Comparison of ENCODE assay signal across 8 cellular contexts in the genomic region with DNA sequence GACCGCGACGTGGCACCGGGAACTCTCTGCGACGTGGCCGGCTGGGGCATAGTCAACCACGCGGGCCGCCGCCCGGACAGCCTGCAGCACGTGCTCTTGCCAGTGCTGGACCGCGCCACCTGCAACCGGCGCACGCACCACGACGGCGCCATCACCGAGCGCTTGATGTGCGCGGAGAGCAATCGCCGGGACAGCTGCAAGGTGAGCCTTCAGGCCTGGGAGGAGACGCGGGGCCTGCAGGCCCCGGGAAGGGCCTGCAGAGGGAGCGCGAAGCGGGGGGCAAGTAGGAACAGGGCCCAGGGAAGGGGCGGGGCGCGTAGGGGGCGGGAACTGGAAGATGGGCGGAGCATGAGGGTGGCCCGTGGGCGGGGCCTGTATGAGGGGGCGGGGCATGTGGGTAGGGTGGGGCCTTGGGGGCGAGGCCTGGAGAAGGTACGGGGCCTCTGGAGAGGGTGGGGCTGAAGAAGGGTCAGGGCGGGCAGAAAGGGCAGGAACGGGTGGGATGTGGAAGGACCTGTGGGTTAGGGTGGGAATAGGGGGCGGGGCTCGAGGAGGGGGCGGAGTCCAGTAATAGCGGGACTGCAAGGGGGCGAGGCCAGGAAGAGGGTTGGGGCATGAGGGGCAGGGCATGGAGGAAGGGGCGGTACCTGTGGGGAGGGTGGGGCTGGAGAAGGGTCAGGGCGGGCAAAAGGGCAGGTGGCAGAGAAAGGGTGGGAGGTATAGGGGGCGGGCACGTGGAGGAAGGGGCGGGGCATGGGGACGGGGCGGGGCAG. TPM values are rescaled to one million over a fixed set of nuclear protein-coding genes. Genes with fewer than 3 reads are reported as not detected.
A peak's percentile ranks its signal among the peaks of the same experiment; 100 is the strongest.
DNase-seq lines count a peak whose midpoint lies in the region; ATAC-seq, FAIRE-seq and TF ChIP-seq lines count a peak whose summit lies in the region.

No MANE protein-coding gene starts in this region.

- DNase-seq in AG08395 (ENCODE audit: low spot score) = peak; percentile 42
- DNase-seq in HEK293T (ENCODE audit: extremely low spot score) = peak; percentile 87
- peak; percentile 54 for DNase-seq in SKM-1 (lab: John Stamatoyannopoulos, UW; ENCODE audit: unreplicated experiment)
- peak; percentile 66 for DNase-seq in activated gamma-delta T cell treated with Interleukin-2 at 50 U/mL for 16 hours
- DNase-seq in HepG2 (ENCODE audit: low spot score) = peak; percentile 41
- peak; percentile 13 to 70 (median 69) for DNase-seq in stimulated activated naive CD4-positive, alpha-beta T cell (lab: John Stamatoyannopoulos, UW)

- no peaks in the 10 kb centered on the region for H3K36me3 ChIP-seq in HepG2 (replicated peaks in 1 of 2; ENCODE audit: control insufficient read depth in 1 of 2, insufficient read depth in 2 of 2, low read length in 2 of 2)

- H3K79me2 ChIP-seq in HepG2 (ENCODE audit: insufficient read depth, low read length) = no peaks in the 10 kb centered on the region

- TF ChIP-seq EP300 in HepG2 (IDR thresholded peaks at IDR 0.05; ENCODE audit: low read depth in 2 of 2, low read length in 2 of 2) (no peak), HepG2 (CRISPR knock-in tag; IDR thresholded peaks at IDR 0.05; ENCODE audit: borderline replicate concordance) (no peak)

- H3K27me3 ChIP-seq in HepG2 (ENCODE audit: control insufficient read depth in 1 of 2, insufficient read depth in 2 of 2, low read length in 2 of 2) = no peaks in the 10 kb centered on the region

- POLR2A ChIA-PET in HEK293T (lab: Yijun Ruan, JAX) = no interaction called here
- POLR2A ChIA-PET in HepG2 (lab: Yijun Ruan, JAX) = interaction anchor here (0.6 to 1.0 kb wide), 2 partner anchors 14 to 376 kb away, joined by 3 to 4 read pairs; no protein-coding TSS in a partner anchor

- CTCF ChIA-PET in HEK293T (lab: Yijun Ruan, JAX) (no interaction called here), HepG2 (lab: Yijun Ruan, JAX; ENCODE audit: low intra/inter-chr PET ratio, low total read pairs) (no interaction called here)

- BruUV-seq in HepG2 (replicated peaks; lab: Mats Ljungman, UMichigan) = no TSS peak

- WGBS in HepG2 (ENCODE audit: low lambda C conversion rate) = 50% methylated on average over 36 of the region's 57 CpGs

- TF ChIP-seq CTCF in HepG2 (CRISPR knock-in tag; IDR thresholded peaks at IDR 0.05) = peak; percentile 16; the same call in 1 of the 2 replicates

- H3K4me1 ChIP-seq in HepG2 (ENCODE audit: insufficient read depth, low read length) = peaks cover 19% of the 10 kb centered on the region

- H2AFZ ChIP-seq in HepG2 (ENCODE audit: low read length) = no peak overlapping the region

- ATAC-seq in HepG2 (peak; percentile 36), HG02763 (IDR thresholded peaks at IDR 0.05; ENCODE audit: unreplicated experiment) (no peak), GM21723 (IDR thresholded peaks at IDR 0.05; ENCODE audit: unreplicated experiment) (no peak)

- no peak overlapping the region for H3K4me3 ChIP-seq in HepG2 (replicated peaks in 1 of 3; ENCODE audit: insufficient read depth in 1 of 3, low read depth in 2 of 3, low read length in 3 of 3)

- no peaks in the 10 kb centered on the region for H3K9me3 ChIP-seq in HepG2 (ENCODE audit: low read length)

- H3K4me2 ChIP-seq in HepG2 (ENCODE audit: low read depth, low read length) = no peak overlapping the region

- no peaks in the 10 kb centered on the region for H4K20me1 ChIP-seq in HepG2 (ENCODE audit: insufficient read depth, low read length)

- no peak for TF ChIP-seq POLR2A in HepG2 (IDR thresholded peaks at IDR 0.05; ENCODE audit: insufficient read depth in 1 of 2, low read depth in 2 of 2, low read length in 2 of 2)

- TF ChIP-seq RAD21 in HepG2 (CRISPR knock-in tag; IDR thresholded peaks at IDR 0.05) = no peak

- intact Hi-C loops in HepG2 (cut with micrococcal nuclease; ENCODE audit: unreplicated experiment) = loop anchor here (2.0 kb wide), 1 partner anchor 55 kb away; the partner anchor contains the start of gene KISS1R

- H3K27ac ChIP-seq in HepG2 (ENCODE audit: extremely low read length, insufficient read depth, low read length) = no peak overlapping the region

- in situ Hi-C loops in HepG2 (cut with HindIII; ENCODE audit: extremely low pct_ligation_motif_present, low pct_unique_long_range_greater_than_20kb) = loop anchor here (5.0 to 10.0 kb wide), 2 partner anchors 55 to 123 kb away; partner anchors contain the start of genes KISS1R and WDR18

- FAIRE-seq in HepG2 (lab: Jason Lieb, UNC) = no peak

- H3K9ac ChIP-seq in HepG2 (ENCODE audit: insufficient read depth, low read depth, low read length) = no peak overlapping the region

RNA-seq across cellular contexts. Expression of gene CFD, which starts 2.5 kb away (rescaled TPM):
- total RNA-seq in HepG2 (2016; rRNA removed; fragmentation: Illumina TruSeq; extraction: Trizol) = 3.6 and 4.6 TPM in 2 replicates
- total RNA-seq in HepG2 (2016; cell fraction: cytosol; rRNA removed; fragmentation: Illumina TruSeq; extraction: Trizol; ENCODE audit: low read depth) = 1.4 and 2.7 TPM in 2 replicates
- total RNA-seq in HepG2 (2016; cell fraction: insoluble cytoplasmic fraction; rRNA removed; fragmentation: Illumina TruSeq; extraction: Trizol) = 3.4 and 3.9 TPM in 2 replicates
- total RNA-seq in HepG2 (2016; cell fraction: membrane; rRNA removed; fragmentation: Illumina TruSeq; extraction: Trizol) = 1.8 and 2.7 TPM in 2 replicates
- total RNA-seq in HepG2 (2016; cell fraction: nucleus; rRNA removed; fragmentation: Illumina TruSeq; extraction: Trizol) = 1.0 and 1.7 TPM in 2 replicates
- 2.3 and 3.9 TPM in 2 replicates for polyA plus RNA-seq in HepG2 (2011; rRNA removed)
- polyA plus RNA-seq in HepG2 (2011; cell fraction: cytosol; rRNA removed) = 3.0 and 8.4 TPM in 2 replicates
- 5.1 and 6.2 TPM in 2 replicates for polyA plus RNA-seq in HepG2 (2011; cell fraction: nucleus; rRNA removed)
- polyA plus RNA-seq in HepG2 (2012) = 3.4 and 4.4 TPM in 2 replicates
- 1.7 TPM in 2 replicates for polyA plus RNA-seq in HepG2 (2016; cell fraction: cytosol; fragmentation: Illumina TruSeq; extraction: Trizol; ENCODE audit: low read depth)
- polyA plus RNA-seq in HepG2 (2016; cell fraction: insoluble cytoplasmic fraction; fragmentation: Illumina TruSeq; extraction: Trizol; ENCODE audit: low read depth) = 2.4 and 5.1 TPM in 2 replicates
- polyA plus RNA-seq in HepG2 (2016; cell fraction: membrane; fragmentation: Illumina TruSeq; extraction: Trizol; ENCODE audit: low read depth) = 1.2 and 1.9 TPM in 2 replicates
- 2.7 and 3.3 TPM in 2 replicates for polyA plus RNA-seq in HepG2 (2016; cell fraction: nucleus; fragmentation: Illumina TruSeq; extraction: Trizol; ENCODE audit: insufficient read depth, low read depth)
- 4.8 TPM in 2 replicates for polyA minus RNA-seq in HepG2 (2011; rRNA and poly(A)+ RNA removed; ENCODE audit: low replicate concordance)
- 1.9 and 2.3 TPM in 2 replicates for polyA minus RNA-seq in HepG2 (2011; cell fraction: cytosol; rRNA and poly(A)+ RNA removed)
- 0.75 and 1.9 TPM in 2 replicates for polyA minus RNA-seq in HepG2 (2011; cell fraction: nucleus; rRNA and poly(A)+ RNA removed)

RNA-seq across cellular contexts. Expression of gene ELANE, which starts 9.8 kb away (rescaled TPM):
- not detected in 2 replicates for total RNA-seq in HepG2 (2016; rRNA removed; fragmentation: Illumina TruSeq; extraction: Trizol)
- not detected in 2 replicates for total RNA-seq in HepG2 (2016; cell fraction: cytosol; rRNA removed; fragmentation: Illumina TruSeq; extraction: Trizol; ENCODE audit: low read depth)
- not detected in 2 replicates for total RNA-seq in HepG2 (2016; cell fraction: insoluble cytoplasmic fraction; rRNA removed; fragmentation: Illumina TruSeq; extraction: Trizol)
- not detected in 2 replicates for total RNA-seq in HepG2 (2016; cell fraction: membrane; rRNA removed; fragmentation: Illumina TruSeq; extraction: Trizol)
- not detected in 2 replicates for total RNA-seq in HepG2 (2016; cell fraction: nucleus; rRNA removed; fragmentation: Illumina TruSeq; extraction: Trizol)
- not detected in 2 replicates for polyA plus RNA-seq in HepG2 (2011; rRNA removed)
- not detected in 2 replicates for polyA plus RNA-seq in HepG2 (2011; cell fraction: cytosol; rRNA removed)
- not detected in 2 replicates for polyA plus RNA-seq in HepG2 (2011; cell fraction: nucleus; rRNA removed)
- polyA plus RNA-seq in HepG2 (2012) = not detected in 2 replicates
- not detected in 2 replicates for polyA plus RNA-seq in HepG2 (2016; cell fraction: cytosol; fragmentation: Illumina TruSeq; extraction: Trizol; ENCODE audit: low read depth)
- polyA plus RNA-seq in HepG2 (2016; cell fraction: insoluble cytoplasmic fraction; fragmentation: Illumina TruSeq; extraction: Trizol; ENCODE audit: low read depth) = not detected in 2 replicates
- polyA plus RNA-seq in HepG2 (2016; cell fraction: membrane; fragmentation: Illumina TruSeq; extraction: Trizol; ENCODE audit: low read depth) = not detected in 2 replicates
- polyA plus RNA-seq in HepG2 (2016; cell fraction: nucleus; fragmentation: Illumina TruSeq; extraction: Trizol; ENCODE audit: insufficient read depth, low read depth) = not detected in 2 replicates
- not detected in 2 replicates for polyA minus RNA-seq in HepG2 (2011; rRNA and poly(A)+ RNA removed; ENCODE audit: low replicate concordance)
- polyA minus RNA-seq in HepG2 (2011; cell fraction: cytosol; rRNA and poly(A)+ RNA removed) = not detected in 2 replicates
- polyA minus RNA-seq in HepG2 (2011; cell fraction: nucleus; rRNA and poly(A)+ RNA removed) = not detected in 2 replicates

RNA-seq across cellular contexts. Expression of gene PRTN3, which starts 21.1 kb away (rescaled TPM):
- not detected in 2 replicates for total RNA-seq in HepG2 (2016; rRNA removed; fragmentation: Illumina TruSeq; extraction: Trizol)
- total RNA-seq in HepG2 (2016; cell fraction: cytosol; rRNA removed; fragmentation: Illumina TruSeq; extraction: Trizol; ENCODE audit: low read depth) = not detected in 2 replicates
- total RNA-seq in HepG2 (2016; cell fraction: insoluble cytoplasmic fraction; rRNA removed; fragmentation: Illumina TruSeq; extraction: Trizol) = not detected in 2 replicates
- not detected in 2 replicates for total RNA-seq in HepG2 (2016; cell fraction: membrane; rRNA removed; fragmentation: Illumina TruSeq; extraction: Trizol)
- not detected in 2 replicates for total RNA-seq in HepG2 (2016; cell fraction: nucleus; rRNA removed; fragmentation: Illumina TruSeq; extraction: Trizol)
- polyA plus RNA-seq in HepG2 (2011; rRNA removed) = 0.10 TPM in 1 of 2 replicates, not detected in the other
- 0.17 TPM in 1 of 2 replicates, not detected in the other for polyA plus RNA-seq in HepG2 (2011; cell fraction: cytosol; rRNA removed)
- 0.14 and 0.16 TPM in 2 replicates for polyA plus RNA-seq in HepG2 (2011; cell fraction: nucleus; rRNA removed)
- not detected in 2 replicates for polyA plus RNA-seq in HepG2 (2012)
- not detected in 2 replicates for polyA plus RNA-seq in HepG2 (2016; cell fraction: cytosol; fragmentation: Illumina TruSeq; extraction: Trizol; ENCODE audit: low read depth)
- polyA plus RNA-seq in HepG2 (2016; cell fraction: insoluble cytoplasmic fraction; fragmentation: Illumina TruSeq; extraction: Trizol; ENCODE audit: low read depth) = not detected in 2 replicates
- not detected in 2 replicates for polyA plus RNA-seq in HepG2 (2016; cell fraction: membrane; fragmentation: Illumina TruSeq; extraction: Trizol; ENCODE audit: low read depth)
- polyA plus RNA-seq in HepG2 (2016; cell fraction: nucleus; fragmentation: Illumina TruSeq; extraction: Trizol; ENCODE audit: insufficient read depth, low read depth) = not detected in 2 replicates
- polyA minus RNA-seq in HepG2 (2011; rRNA and poly(A)+ RNA removed; ENCODE audit: low replicate concordance) = 0.14 TPM in 1 of 2 replicates, not detected in the other
- not detected in 2 replicates for polyA minus RNA-seq in HepG2 (2011; cell fraction: cytosol; rRNA and poly(A)+ RNA removed)
- polyA minus RNA-seq in HepG2 (2011; cell fraction: nucleus; rRNA and poly(A)+ RNA removed) = not detected in 2 replicates

RNA-seq across cellular contexts. Expression of gene MED16, which starts 31.0 kb away (rescaled TPM):
- 14.8 and 18.4 TPM in 2 replicates for total RNA-seq in HepG2 (2016; rRNA removed; fragmentation: Illumina TruSeq; extraction: Trizol)
- 6.4 and 6.7 TPM in 2 replicates for total RNA-seq in HepG2 (2016; cell fraction: cytosol; rRNA removed; fragmentation: Illumina TruSeq; extraction: Trizol; ENCODE audit: low read depth)
- 14.0 and 16.4 TPM in 2 replicates for total RNA-seq in HepG2 (2016; cell fraction: insoluble cytoplasmic fraction; rRNA removed; fragmentation: Illumina TruSeq; extraction: Trizol)
- total RNA-seq in HepG2 (2016; cell fraction: membrane; rRNA removed; fragmentation: Illumina TruSeq; extraction: Trizol) = 12.3 and 14.3 TPM in 2 replicates
- 11.3 and 13.2 TPM in 2 replicates for total RNA-seq in HepG2 (2016; cell fraction: nucleus; rRNA removed; fragmentation: Illumina TruSeq; extraction: Trizol)
- polyA plus RNA-seq in HepG2 (2011; rRNA removed) = 13.3 and 16.9 TPM in 2 replicates
- 17.9 and 30.0 TPM in 2 replicates for polyA plus RNA-seq in HepG2 (2011; cell fraction: cytosol; rRNA removed)
- 45.6 and 56.5 TPM in 2 replicates for polyA plus RNA-seq in HepG2 (2011; cell fraction: nucleus; rRNA removed)
- 19.2 and 24.7 TPM in 2 replicates for polyA plus RNA-seq in HepG2 (2012)
- polyA plus RNA-seq in HepG2 (2016; cell fraction: cytosol; fragmentation: Illumina TruSeq; extraction: Trizol; ENCODE audit: low read depth) = 7.2 and 8.1 TPM in 2 replicates
- 21.8 and 29.1 TPM in 2 replicates for polyA plus RNA-seq in HepG2 (2016; cell fraction: insoluble cytoplasmic fraction; fragmentation: Illumina TruSeq; extraction: Trizol; ENCODE audit: low read depth)
- 15.5 and 16.0 TPM in 2 replicates for polyA plus RNA-seq in HepG2 (2016; cell fraction: membrane; fragmentation: Illumina TruSeq; extraction: Trizol; ENCODE audit: low read depth)
- 24.9 and 32.1 TPM in 2 replicates for polyA plus RNA-seq in HepG2 (2016; cell fraction: nucleus; fragmentation: Illumina TruSeq; extraction: Trizol; ENCODE audit: insufficient read depth, low read depth)
- polyA minus RNA-seq in HepG2 (2011; rRNA and poly(A)+ RNA removed; ENCODE audit: low replicate concordance) = 17.7 and 77.2 TPM in 2 replicates
- polyA minus RNA-seq in HepG2 (2011; cell fraction: cytosol; rRNA and poly(A)+ RNA removed) = 45.1 and 51.0 TPM in 2 replicates
- 14.5 and 15.0 TPM in 2 replicates for polyA minus RNA-seq in HepG2 (2011; cell fraction: nucleus; rRNA and poly(A)+ RNA removed)

RNA-seq across cellular contexts. Expression of gene RNU6-9, which starts 31.3 kb away (rescaled TPM):
- total RNA-seq in HepG2 (2016; rRNA removed; fragmentation: Illumina TruSeq; extraction: Trizol) = under 0.01 TPM in 1 of 2 replicates, not detected in the other
- under 0.01 TPM in 2 replicates for total RNA-seq in HepG2 (2016; cell fraction: cytosol; rRNA removed; fragmentation: Illumina TruSeq; extraction: Trizol; ENCODE audit: low read depth)
- under 0.01 TPM in 1 of 2 replicates, not detected in the other for total RNA-seq in HepG2 (2016; cell fraction: insoluble cytoplasmic fraction; rRNA removed; fragmentation: Illumina TruSeq; extraction: Trizol)
- total RNA-seq in HepG2 (2016; cell fraction: membrane; rRNA removed; fragmentation: Illumina TruSeq; extraction: Trizol) = under 0.01 TPM in 1 of 2 replicates, not detected in the other
- total RNA-seq in HepG2 (2016; cell fraction: nucleus; rRNA removed; fragmentation: Illumina TruSeq; extraction: Trizol) = not detected in 2 replicates
- not detected in 2 replicates for polyA plus RNA-seq in HepG2 (2011; rRNA removed)
- not detected in 2 replicates for polyA plus RNA-seq in HepG2 (2011; cell fraction: cytosol; rRNA removed)
- polyA plus RNA-seq in HepG2 (2011; cell fraction: nucleus; rRNA removed) = not detected in 2 replicates
- not detected in 2 replicates for polyA plus RNA-seq in HepG2 (2012)
- polyA plus RNA-seq in HepG2 (2016; cell fraction: cytosol; fragmentation: Illumina TruSeq; extraction: Trizol; ENCODE audit: low read depth) = not detected in 2 replicates
- not detected in 2 replicates for polyA plus RNA-seq in HepG2 (2016; cell fraction: insoluble cytoplasmic fraction; fragmentation: Illumina TruSeq; extraction: Trizol; ENCODE audit: low read depth)
- polyA plus RNA-seq in HepG2 (2016; cell fraction: membrane; fragmentation: Illumina TruSeq; extraction: Trizol; ENCODE audit: low read depth) = not detected in 2 replicates
- polyA plus RNA-seq in HepG2 (2016; cell fraction: nucleus; fragmentation: Illumina TruSeq; extraction: Trizol; ENCODE audit: insufficient read depth, low read depth) = not detected in 2 replicates
- polyA minus RNA-seq in HepG2 (2011; rRNA and poly(A)+ RNA removed; ENCODE audit: low replicate concordance) = under 0.01 TPM in 1 of 2 replicates, not detected in the other
- polyA minus RNA-seq in HepG2 (2011; cell fraction: cytosol; rRNA and poly(A)+ RNA removed) = under 0.01 TPM in 1 of 2 replicates, not detected in the other
- polyA minus RNA-seq in HepG2 (2011; cell fraction: nucleus; rRNA and poly(A)+ RNA removed) = not detected in 2 replicates
